ENCODE assay signal across 7 cellular contexts in the genomic region with DNA sequence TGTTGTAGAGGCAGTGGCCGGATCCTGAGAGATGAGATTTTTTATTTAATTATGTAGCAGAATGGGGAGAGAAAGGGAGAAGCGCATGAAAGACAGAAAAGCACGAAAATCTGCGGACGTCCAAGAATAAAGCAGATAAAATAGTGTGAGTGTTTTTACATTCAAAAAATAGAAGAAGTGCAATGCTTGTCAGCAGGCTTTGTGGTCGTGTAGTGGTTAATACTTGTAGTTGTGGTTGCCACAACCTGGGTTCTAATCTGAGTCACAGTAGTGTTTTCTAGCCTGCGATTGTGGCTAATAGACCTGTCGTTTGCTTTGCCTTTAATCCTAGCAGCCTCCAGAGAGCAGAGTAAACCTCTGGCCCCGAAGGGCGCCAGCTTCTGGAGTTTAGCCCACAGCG.
DNase-seq lines count a peak whose midpoint lies in the region; ATAC-seq lines count a peak whose summit lies in the region.
"Not testable (repeated sequence)": the region's sequence is repeated elsewhere in the genome, so short reads cannot be mapped to it uniquely, and the experiment has no call there.

No MANE protein-coding gene starts in this region.

- H3K4me3 Mint-ChIP-seq in activated naive CD8-positive, alpha-beta T cell treated with anti-CD3 and anti-CD28 coated beads, Interleukin-2, amount 50 U/mL, for 24 hours; stimulated activated effector memory CD8-positive, alpha-beta T cell treated with anti-CD3 and anti-CD28 coated beads, Interleukin-12 subunit alpha, Interleukin-12 subunit beta, amount 100 ng/mL, for 72 hours: not testable (repeated sequence)

- H3K36me3 Mint-ChIP-seq in activated naive CD8-positive, alpha-beta T cell treated with anti-CD3 and anti-CD28 coated beads, Interleukin-2, amount 50 U/mL, for 24 hours (ENCODE audit: low read depth) = not testable (repeated sequence)
- peaks cover 14% of the 10 kb centered on the region for H3K36me3 Mint-ChIP-seq in stimulated activated effector memory CD8-positive, alpha-beta T cell treated with anti-CD3 and anti-CD28 coated beads, Interleukin-12 subunit alpha, Interleukin-12 subunit beta, amount 100 ng/mL, for 72 hours

- not testable (repeated sequence) for H3K9me3 Mint-ChIP-seq in activated naive CD8-positive, alpha-beta T cell treated with anti-CD3 and anti-CD28 coated beads, Interleukin-2, amount 50 U/mL, for 24 hours; stimulated activated effector memory CD8-positive, alpha-beta T cell treated with anti-CD3 and anti-CD28 coated beads, Interleukin-12 subunit alpha, Interleukin-12 subunit beta, amount 100 ng/mL, for 72 hours

- ATAC-seq in GM18861 (IDR thresholded peaks at IDR 0.05; ENCODE audit: unreplicated experiment) = peak; percentile 82
- ATAC-seq in GM21737 (IDR thresholded peaks at IDR 0.05; ENCODE audit: unreplicated experiment) = peak; percentile 54
- ATAC-seq in HG03045 (IDR thresholded peaks at IDR 0.05; ENCODE audit: unreplicated experiment) = peak; percentile 52
- peak; percentile 64 for ATAC-seq in HG03432 (IDR thresholded peaks at IDR 0.05; ENCODE audit: unreplicated experiment)
- peak; percentile 61 to 88 for ATAC-seq in activated CD4-positive, CD25-positive, alpha-beta regulatory T cell treated with anti-CD3 and anti-CD28 coated beads, Interleukin-2, amount 50 U/mL, for 24 hours
- peak; percentile 67 for ATAC-seq in activated naive CD8-positive, alpha-beta T cell treated with anti-CD3 and anti-CD28 coated beads, Interleukin-2, amount 50 U/mL, for 24 hours
- ATAC-seq in stimulated activated effector memory CD8-positive, alpha-beta T cell treated with anti-CD3 and anti-CD28 coated beads, Interleukin-12 subunit alpha, Interleukin-12 subunit beta, amount 100 ng/mL, for 72 hours = peak; percentile 96

- H3K27ac Mint-ChIP-seq in activated naive CD8-positive, alpha-beta T cell treated with anti-CD3 and anti-CD28 coated beads, Interleukin-2, amount 50 U/mL, for 24 hours; stimulated activated effector memory CD8-positive, alpha-beta T cell treated with anti-CD3 and anti-CD28 coated beads, Interleukin-12 subunit alpha, Interleukin-12 subunit beta, amount 100 ng/mL, for 72 hours: not testable (repeated sequence)

- DNase-seq in activated naive CD8-positive, alpha-beta T cell treated with anti-CD3 and anti-CD28 coated beads, Interleukin-2, amount 50 U/mL, for 24 hours; stimulated activated effector memory CD8-positive, alpha-beta T cell treated with anti-CD3 and anti-CD28 coated beads, Interleukin-12 subunit alpha, Interleukin-12 subunit beta, amount 100 ng/mL, for 72 hours (ENCODE audit: low spot score in 2 of 2): not testable (repeated sequence)

- not testable (repeated sequence) for H3K4me1 Mint-ChIP-seq in activated naive CD8-positive, alpha-beta T cell treated with anti-CD3 and anti-CD28 coated beads, Interleukin-2, amount 50 U/mL, for 24 hours; stimulated activated effector memory CD8-positive, alpha-beta T cell treated with anti-CD3 and anti-CD28 coated beads, Interleukin-12 subunit alpha, Interleukin-12 subunit beta, amount 100 ng/mL, for 72 hours

- H3K27me3 Mint-ChIP-seq in activated naive CD8-positive, alpha-beta T cell treated with anti-CD3 and anti-CD28 coated beads, Interleukin-2, amount 50 U/mL, for 24 hours = not testable (repeated sequence)
